ENCODE assay signal across 2 cellular contexts in the genomic region with DNA sequence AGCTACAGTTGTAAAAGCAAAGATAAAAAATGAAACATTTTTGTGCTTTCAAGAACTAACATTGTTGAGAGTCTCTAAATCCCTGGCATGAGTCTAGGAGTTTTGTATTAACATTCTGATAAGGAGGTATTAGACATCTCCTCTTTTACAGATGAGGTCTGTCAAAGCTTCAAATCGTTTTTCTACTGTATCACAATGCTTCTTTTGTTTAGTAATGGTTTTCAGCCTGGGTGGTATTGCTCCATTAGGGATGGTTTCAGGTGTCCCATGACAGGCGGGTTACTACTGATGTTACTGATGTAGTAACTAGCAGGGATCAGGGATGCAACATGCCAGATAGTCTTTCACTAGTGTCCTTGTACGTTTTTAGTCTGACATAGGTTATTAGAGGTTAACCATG.
TF ChIP-seq lines count a peak whose summit lies in the region.

No MANE protein-coding gene starts in this region.

TF ChIP-seq in H1, 55 proteins besides CTCF, POLR2A, EP300 and RAD21:
- peak; percentile 92 for TF ChIP-seq NANOG (IDR thresholded peaks at IDR 0.05; ENCODE audit: insufficient read depth, low read depth, low read length, poor library complexity, severe bottlenecking)
- TF ChIP-seq USF2 (IDR thresholded peaks at IDR 0.05; ENCODE audit: low read length): no peak
- no peak for TF ChIP-seq SUZ12 (IDR thresholded peaks at IDR 0.05; ENCODE audit: low read length)
- TF ChIP-seq RXRA (IDR thresholded peaks at IDR 0.05; ENCODE audit: insufficient read depth, low read depth, low read length): no peak
- TF ChIP-seq CEBPB (IDR thresholded peaks at IDR 0.05; ENCODE audit: low read depth, low read length): peak; percentile 85
TF ChIP-seq in H1: peak in this region for 2.

TF ChIP-seq in neural cell, 6 proteins besides CTCF, POLR2A, EP300 and RAD21:
- no peak for TF ChIP-seq EZH2 (IDR thresholded peaks at IDR 0.05; ENCODE audit: borderline replicate concordance, insufficient read depth, low read length, poor library complexity, severe bottlenecking)
- peak; percentile 37 for TF ChIP-seq POLR2AphosphoS5 (IDR thresholded peaks at IDR 0.05)
- TF ChIP-seq MXI1 (conservative IDR thresholded peaks at IDR 0.05; ENCODE audit: poor library complexity, severe bottlenecking): no peak
- no peak for TF ChIP-seq TAF1 (IDR thresholded peaks at IDR 0.05; ENCODE audit: low read depth)
- TF ChIP-seq REST (IDR thresholded peaks at IDR 0.05; ENCODE audit: borderline replicate concordance): no peak
